ENCODE assay signal across 21 cellular contexts in genomic region chr3:29466442-29466841, GRCh38.
"Had no signal": no experiment of that assay in that cellular context is flagged by ENCODE, and none has a peak within 500 bp of the region (broad histone marks: within the 10 kb centered on the region; RNA-seq: fewer than 3 reads in every experiment).

No MANE protein-coding gene starts in this region.

- H3K4me3 ChIP-seq: breast epithelium, heart left ventricle, thoracic aorta, upper lobe of left lung had no signal

- H3K36me3 ChIP-seq: breast epithelium, thoracic aorta, upper lobe of left lung had no signal

- H3K27ac Mint-ChIP-seq: activated naive CD8-positive, alpha-beta T cell treated with anti-CD3 and anti-CD28 coated beads, Interleukin-2, amount 10 ng/mL, durations not matched to agents 7 days and 5 days; activated T-cell treated with anti-CD3 and anti-CD28 coated beads, Interleukin-2, amount 50 U/mL, for 24 hours; activated T-helper 2 cell treated with anti-CD3 and anti-CD28 coated beads, Interferon-gamma antibody, Interleukin-2, Interleukin-4, amounts not matched to agents 10 μg/mL and 5 μg/mL and 100 μg/mL, durations not matched to agents 14 hours and 24 hours and 36 hours; nephron progenitor cell had no signal

- H3K4me3 Mint-ChIP-seq: activated naive CD8-positive, alpha-beta T cell treated with anti-CD3 and anti-CD28 coated beads, Interleukin-2, amount 10 ng/mL, durations not matched to agents 7 days and 5 days; activated T-cell treated with anti-CD3 and anti-CD28 coated beads, Interleukin-2, amount 50 U/mL, for 24 hours; central memory CD8-positive, alpha-beta T cell; endodermal cell; nephron progenitor cell had no signal

- DNase-seq: activated CD4-positive, alpha-beta T cell treated with anti-CD3 and anti-CD28 coated beads for 1 hour; activated CD8-positive, alpha-beta memory T cell treated with anti-CD3 and anti-CD28 coated beads for 24 hours; activated CD8-positive, alpha-beta memory T cell treated with anti-CD3 and anti-CD28 coated beads, Interleukin-2, amount 50 U/mL, for 4 hours; activated naive CD4-positive, alpha-beta T cell treated with Interleukin-2 at 50 U/mL for 16 hours; activated naive CD8-positive, alpha-beta T cell treated with anti-CD3 and anti-CD28 coated beads, Interleukin-2, amount 10 ng/mL, durations not matched to agents 7 days and 5 days; activated T-cell treated with anti-CD3 and anti-CD28 coated beads, Interleukin-2, amount 50 U/mL, for 24 hours; cortex of kidney; endodermal cell; mesenchymal stem cell; nephron progenitor cell; nucleus accumbens; stimulated activated CD4-positive, alpha-beta T cell treated with anti-CD3 and anti-CD28 coated beads, Interleukin-4, amount 100 ng/mL, for 24 hours; stimulated activated naive CD4-positive, alpha-beta T cell treated with Interleukin-2 at 50 U/mL for 16 hours; T-helper 1 cell; upper lobe of left lung had no signal

- H3K9me3 ChIP-seq: breast epithelium, heart left ventricle, thoracic aorta, upper lobe of left lung had no signal

- H3K4me1 Mint-ChIP-seq: activated naive CD8-positive, alpha-beta T cell treated with anti-CD3 and anti-CD28 coated beads, Interleukin-2, amount 10 ng/mL, durations not matched to agents 7 days and 5 days; central memory CD8-positive, alpha-beta T cell; nephron progenitor cell had no signal

- H3K36me3 Mint-ChIP-seq: activated naive CD8-positive, alpha-beta T cell treated with anti-CD3 and anti-CD28 coated beads, Interleukin-2, amount 10 ng/mL, durations not matched to agents 7 days and 5 days had no signal

- H3K4me1 ChIP-seq: breast epithelium had no signal

- H3K9me3 Mint-ChIP-seq: activated naive CD8-positive, alpha-beta T cell treated with anti-CD3 and anti-CD28 coated beads, Interleukin-2, amount 10 ng/mL, durations not matched to agents 7 days and 5 days; activated T-cell treated with anti-CD3 and anti-CD28 coated beads, Interleukin-2, amount 50 U/mL, for 24 hours; activated T-helper 2 cell treated with anti-CD3 and anti-CD28 coated beads, Interferon-gamma antibody, Interleukin-2, Interleukin-4, amounts not matched to agents 10 μg/mL and 5 μg/mL and 100 μg/mL, durations not matched to agents 14 hours and 24 hours and 36 hours; central memory CD8-positive, alpha-beta T cell; endodermal cell; nephron progenitor cell had no signal

- H3K27me3 ChIP-seq: breast epithelium, heart left ventricle, upper lobe of left lung had no signal

- H3K27ac ChIP-seq: epithelial cell of prostate, heart left ventricle, thoracic aorta, upper lobe of left lung had no signal

- H3K27me3 Mint-ChIP-seq: activated naive CD8-positive, alpha-beta T cell treated with anti-CD3 and anti-CD28 coated beads, Interleukin-2, amount 10 ng/mL, durations not matched to agents 7 days and 5 days; activated T-cell treated with anti-CD3 and anti-CD28 coated beads, Interleukin-2, amount 50 U/mL, for 24 hours; central memory CD8-positive, alpha-beta T cell had no signal
